In the genomic region with DNA sequence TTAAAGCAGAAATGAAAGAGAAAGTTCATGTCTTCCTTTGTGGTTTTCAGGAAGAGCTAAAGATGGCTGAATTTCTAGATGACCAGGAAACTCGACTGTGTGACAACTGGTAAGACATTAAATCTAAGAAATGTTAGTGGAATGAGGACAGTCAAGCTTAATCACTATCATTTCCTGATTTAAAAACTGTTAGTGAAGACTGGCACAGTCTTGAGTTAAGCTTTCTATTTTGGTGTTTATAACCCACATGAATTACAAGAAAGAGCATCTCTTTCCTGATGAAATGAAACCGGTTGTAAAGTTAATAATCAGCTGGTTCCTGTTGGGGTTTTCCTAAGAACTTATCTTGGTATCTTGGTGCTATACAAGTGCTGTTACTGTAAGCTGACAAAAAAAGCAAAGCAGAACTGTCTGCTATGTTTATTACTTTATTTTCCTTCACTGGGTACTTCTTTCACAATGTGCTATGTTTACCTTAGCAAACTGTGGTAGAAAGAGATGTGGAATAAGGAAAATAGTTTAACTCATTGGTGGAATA, we compare ENCODE assay signal across 8 cellular contexts. TPM values are rescaled to one million over a fixed set of nuclear protein-coding genes. Genes with fewer than 3 reads are reported as not detected.
DNase-seq lines count a peak whose midpoint lies in the region; ATAC-seq and TF ChIP-seq lines count a peak whose summit lies in the region.

No MANE protein-coding gene starts in this region.

- H2AFZ ChIP-seq in PC-9 (no peak overlapping the region), fibroblast of lung (ENCODE audit: low read length) (peak overlapping the region; percentile 71)

- H3K27me3 Mint-ChIP-seq in HFFc6 (ENCODE audit: insufficient read depth): no peaks in the 10 kb centered on the region

- POLR2A ChIA-PET in PC-9 (lab: Charles Lee; ENCODE audit: unreplicated experiment): interaction anchor here (0.7 to 0.8 kb wide), 3 partner anchors 18 to 241 kb away, joined by 3 to 6 read pairs (median 3); no protein-coding TSS in a partner anchor

- peak overlapping the region; percentile 77 for H3K27ac Mint-ChIP-seq in HFFc6
- peak overlapping the region; percentile 85 for H3K27ac Mint-ChIP-seq in stimulated activated effector memory CD8-positive, alpha-beta T cell treated with anti-CD3 and anti-CD28 coated beads, Interleukin-12 subunit alpha, Interleukin-12 subunit beta, amount 100 ng/mL, for 72 hours

- TF ChIP-seq CTCF in HFFc6 (IDR thresholded peaks at IDR 0.05): no peak
- TF ChIP-seq CTCF in PC-9 (conservative IDR thresholded peaks at IDR 0.05): no peak
- TF ChIP-seq CTCF in fibroblast of lung (conservative IDR thresholded peaks at IDR 0.05 in 1 of 2, IDR thresholded peaks at IDR 0.05 in 1 of 2; ENCODE audit: low read depth in 1 of 2, low read length in 2 of 2): no peak

- peaks cover 33% of the 10 kb centered on the region for H3F3A ChIP-seq in PC-9 (ENCODE audit: insufficient read depth, low read depth)

- intact Hi-C loops in PC-9 (cut with micrococcal nuclease; ENCODE audit: unreplicated experiment): no loop called here

- H3K4me2 ChIP-seq in PC-9: peak overlapping the region; percentile 23
- H3K4me2 ChIP-seq in fibroblast of lung (ENCODE audit: extremely low read depth, insufficient read depth, low read length): peak overlapping the region; percentile 82

- no TSS peak for BruUV-seq in PC-9 (replicated peaks; lab: Mats Ljungman, UMichigan)

- H3K4me3 ChIP-seq in PC-9: no peak overlapping the region
- peak overlapping the region in 3 of 4 experiments; percentile 27 to 48 (median 30) for H3K4me3 ChIP-seq in fibroblast of lung (replicated peaks in 1 of 4; ENCODE audit: control extremely low read depth in 1 of 4, insufficient read depth in 1 of 4, low read depth in 3 of 4, low read length in 4 of 4)

- H3K36me3 Mint-ChIP-seq in HFFc6 (ENCODE audit: low read depth): peaks cover 5% of the 10 kb centered on the region; the same call in 1 of the 2 replicates
- H3K36me3 Mint-ChIP-seq in stimulated activated effector memory CD8-positive, alpha-beta T cell treated with anti-CD3 and anti-CD28 coated beads, Interleukin-12 subunit alpha, Interleukin-12 subunit beta, amount 100 ng/mL, for 72 hours: peaks cover 51% of the 10 kb centered on the region

- ATAC-seq in stimulated activated effector memory CD8-positive, alpha-beta T cell treated with anti-CD3 and anti-CD28 coated beads, Interleukin-12 subunit alpha, Interleukin-12 subunit beta, amount 100 ng/mL, for 72 hours: peak; percentile 86
- ATAC-seq in GM21360 (IDR thresholded peaks at IDR 0.05; ENCODE audit: unreplicated experiment): no peak

- H3K79me2 ChIP-seq in PC-9 (ENCODE audit: low read depth) (peaks cover 74% of the 10 kb centered on the region), fibroblast of lung (ENCODE audit: control insufficient read depth, insufficient read depth, low read length) (peaks cover 69% of the 10 kb centered on the region)

- DNase-seq in GF-D8 (lab: John Stamatoyannopoulos, UW) (peak; percentile 71), HFFc6 (peak; percentile 7), PC-9 (peak in 1 of 2 experiments; percentile 47), fibroblast of lung (ENCODE audit: low read depth in 2 of 2) (peak in 1 of 2 donors; percentile 41), NCI-H69 (lab: John Stamatoyannopoulos, UW) (no peak), OCI-M2 (lab: John Stamatoyannopoulos, UW; ENCODE audit: unreplicated experiment) (no peak)
- DNase-seq in stimulated activated effector memory CD8-positive, alpha-beta T cell treated with anti-CD3 and anti-CD28 coated beads, Interleukin-12 subunit alpha, Interleukin-12 subunit beta, amount 100 ng/mL, for 72 hours (ENCODE audit: low spot score in 2 of 2): no peak

- H3K9ac ChIP-seq in fibroblast of lung (ENCODE audit: insufficient read depth, low read length): no peak overlapping the region

- H3K9me3 ChIP-seq in PC-9 (ENCODE audit: insufficient read depth, low read depth) (no peaks in the 10 kb centered on the region), fibroblast of lung (ENCODE audit: control insufficient read depth, insufficient read depth, low read depth, low read length) (no peaks in the 10 kb centered on the region)

- peak overlapping the region; percentile 63 for H3K4me3 Mint-ChIP-seq in HFFc6
- H3K4me3 Mint-ChIP-seq in stimulated activated effector memory CD8-positive, alpha-beta T cell treated with anti-CD3 and anti-CD28 coated beads, Interleukin-12 subunit alpha, Interleukin-12 subunit beta, amount 100 ng/mL, for 72 hours: peak overlapping the region; percentile 57

- peaks cover 46% of the 10 kb centered on the region for H3K4me1 Mint-ChIP-seq in HFFc6 (ENCODE audit: low read depth)
- H3K4me1 Mint-ChIP-seq in stimulated activated effector memory CD8-positive, alpha-beta T cell treated with anti-CD3 and anti-CD28 coated beads, Interleukin-12 subunit alpha, Interleukin-12 subunit beta, amount 100 ng/mL, for 72 hours: peaks cover 51% of the 10 kb centered on the region

- H4K20me1 ChIP-seq in PC-9 (ENCODE audit: insufficient read depth) (peaks cover 5% of the 10 kb centered on the region; the same call in 1 of the 2 replicates), fibroblast of lung (ENCODE audit: control insufficient read depth, extremely low read depth, insufficient read depth, low read length) (no peaks in the 10 kb centered on the region)

- H3K36me3 ChIP-seq in PC-9 (ENCODE audit: low read depth) (peaks cover 39% of the 10 kb centered on the region), fibroblast of lung (ENCODE audit: control insufficient read depth, insufficient read depth, low read length) (peaks cover 2% of the 10 kb centered on the region)

- no peaks in the 10 kb centered on the region for H3K9me3 Mint-ChIP-seq in HFFc6
- no peaks in the 10 kb centered on the region for H3K9me3 Mint-ChIP-seq in stimulated activated effector memory CD8-positive, alpha-beta T cell treated with anti-CD3 and anti-CD28 coated beads, Interleukin-12 subunit alpha, Interleukin-12 subunit beta, amount 100 ng/mL, for 72 hours

- CTCF ChIA-PET in PC-9 (lab: Charles Lee): interaction anchor here (0.6 kb wide), 1 partner anchor 32 kb away, joined by 6 read pairs; no protein-coding TSS in a partner anchor

- H3K4me1 ChIP-seq in PC-9 (replicated peaks; ENCODE audit: insufficient read depth) (peaks cover 45% of the 10 kb centered on the region), fibroblast of lung (ENCODE audit: control insufficient read depth, extremely low read depth, insufficient read depth, low read length) (peaks cover 10% of the 10 kb centered on the region)

- H3K9me2 ChIP-seq in PC-9 (ENCODE audit: insufficient read depth): no peaks in the 10 kb centered on the region

- H3K27ac ChIP-seq in PC-9 (peak overlapping the region; percentile 58), fibroblast of lung (ENCODE audit: insufficient read depth, low read length) (peak overlapping the region; percentile 56)

- H3K27me3 ChIP-seq in PC-9 (ENCODE audit: insufficient read depth, low read depth) (no peaks in the 10 kb centered on the region), fibroblast of lung (ENCODE audit: control insufficient read depth, insufficient read depth, low read length) (no peaks in the 10 kb centered on the region)

RNA-seq across cellular contexts. Expression of a gene that starts 5.2 kb away (rescaled TPM):
- total RNA-seq in HFFc6 (2021; fragmentation: NEBNext Ultra II Directional; extraction: Animal tissue kit (Norgen Biotek cat#: 25700)): 10 to 100 TPM; 22.8 to 25.1 (median 24.0) TPM
- total RNA-seq in PC-9 (2021) (34.1 and 38.7 TPM in 2 replicates), fibroblast of lung (55.7 and 83.4 TPM in 2 replicates)
- 42.5 and 43.3 TPM in 2 replicates for polyA plus RNA-seq in fibroblast of lung
- 33.0 and 38.0 TPM in 2 replicates for polyA plus RNA-seq in fibroblast of lung (2012)
- 32.5 and 34.3 TPM in 2 replicates for polyA minus RNA-seq in fibroblast of lung (ENCODE audit: low replicate concordance)

RNA-seq across cellular contexts. Expression of a gene that starts 21.9 kb away (rescaled TPM):
- total RNA-seq in HFFc6 (2021; fragmentation: NEBNext Ultra II Directional; extraction: Animal tissue kit (Norgen Biotek cat#: 25700)): 10 to 100 TPM; 21.2 to 26.8 (median 23.8) TPM
- total RNA-seq in PC-9 (2021) (29.5 and 37.0 TPM in 2 replicates), fibroblast of lung (16.9 and 18.8 TPM in 2 replicates)
- 17.9 and 19.4 TPM in 2 replicates for polyA plus RNA-seq in fibroblast of lung
- polyA plus RNA-seq in fibroblast of lung (2012): 10.3 and 12.5 TPM in 2 replicates
- 7.4 and 7.9 TPM in 2 replicates for polyA minus RNA-seq in fibroblast of lung (ENCODE audit: low replicate concordance)

Comparison
In these comparisons a context has a peak if more than half of its experiments do, and no peak if none do; other contexts are left out.
1. DNase-seq: peak in GF-D8 (single experiment) and HFFc6 (single experiment); none in stimulated activated effector memory CD8-positive, alpha-beta T cell treated with anti-CD3 and anti-CD28 coated beads, Interleukin-12 subunit alpha, Interleukin-12 subunit beta, amount 100 ng/mL, for 72 hours (0 of 2), NCI-H69 (single experiment) and OCI-M2 (single experiment).